In the genomic region with DNA sequence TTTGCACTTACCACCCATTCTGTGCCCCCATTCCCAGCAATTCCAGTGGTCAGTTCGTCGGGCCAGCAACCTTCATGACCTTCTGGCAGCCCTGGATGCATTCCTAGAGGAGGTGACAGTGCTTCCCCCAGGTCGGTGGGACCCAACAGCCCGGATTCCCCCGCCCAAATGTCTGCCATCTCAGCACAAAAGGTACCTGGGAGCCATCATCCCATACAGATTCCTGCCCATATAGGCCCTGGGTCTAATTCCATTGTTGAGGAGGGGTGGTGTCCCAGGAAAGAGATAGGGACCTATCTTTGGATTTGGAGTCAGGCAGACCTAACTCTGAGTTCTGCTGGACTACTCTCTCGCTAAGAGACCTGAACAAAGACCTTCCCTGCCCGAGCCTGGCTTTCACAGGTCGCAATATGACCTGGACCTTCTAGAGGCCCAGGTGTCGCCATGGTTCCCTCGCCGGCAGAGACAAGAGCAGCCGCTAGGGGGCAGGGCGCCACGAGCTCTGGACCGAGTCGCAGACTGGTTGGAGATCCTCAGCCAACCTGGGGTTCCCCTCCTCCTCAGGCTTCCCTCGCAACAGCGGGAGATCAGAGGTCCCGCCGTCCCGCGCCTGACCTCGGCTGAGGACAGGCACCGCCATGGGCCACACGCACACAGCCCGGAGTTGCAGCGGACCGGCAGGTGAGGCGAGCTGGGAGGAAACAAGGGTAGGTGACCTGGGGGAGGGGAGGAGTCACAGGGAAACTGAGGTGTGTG, we compare ENCODE assay signal across 9 cellular contexts. TPM values are rescaled to one million over a fixed set of nuclear protein-coding genes. Genes with fewer than 3 reads are reported as not detected.
DNase-seq lines count a peak whose midpoint lies in the region; ATAC-seq, FAIRE-seq and TF ChIP-seq lines count a peak whose summit lies in the region.
"Had no signal": no experiment of that assay in that cellular context is flagged by ENCODE, and none has a peak within 500 bp of the region (broad histone marks: within the 10 kb centered on the region; RNA-seq: fewer than 3 reads in every experiment).

No MANE protein-coding gene starts in this region.

- peaks cover 5% of the 10 kb centered on the region for H3K27me3 ChIP-seq in neutrophil
- no peaks in the 10 kb centered on the region for H3K27me3 ChIP-seq in suprapubic skin

- no peaks in the 10 kb centered on the region for H3K36me3 ChIP-seq in neutrophil
- no peaks in the 10 kb centered on the region for H3K36me3 ChIP-seq in suprapubic skin

- DNase-seq in CD14-positive monocyte (ENCODE audit: low spot score) = peak; percentile 79
- peak; percentile 72 for DNase-seq in GM19239 (ENCODE audit: insufficient read length, low spot score)
- peak; percentile 85 for DNase-seq in RPMI8226
- peak; percentile 74 for DNase-seq in activated T-helper 2 cell treated with anti-CD3 and anti-CD28 coated beads, Interferon-gamma antibody, Interleukin-2, Interleukin-4, amounts not matched to agents 10 μg/mL and 5 μg/mL and 100 μg/mL, durations not matched to agents 14 hours and 24 hours and 36 hours (ENCODE audit: low spot score)
- peak; percentile 35 to 79 for DNase-seq in foreskin fibroblast
- peak; percentile 87 to 88 for DNase-seq in suprapubic skin (ENCODE audit: low spot score in 2 of 2)

- H3K4me1 Mint-ChIP-seq in CD14-positive monocyte = peaks cover 5% of the 10 kb centered on the region
- H3K4me1 Mint-ChIP-seq in activated T-helper 2 cell treated with anti-CD3 and anti-CD28 coated beads, Interferon-gamma antibody, Interleukin-2, Interleukin-4, amounts not matched to agents 10 μg/mL and 5 μg/mL and 100 μg/mL, durations not matched to agents 14 hours and 24 hours and 36 hours (ENCODE audit: low read depth) = peaks cover 6% of the 10 kb centered on the region

- 14% methylated on average over 20 of the region's 29 CpGs for WGBS in suprapubic skin

- peaks cover 2 to 9% (median 4%) of the 10 kb centered on the region in 3 donors for H3K27me3 Mint-ChIP-seq in CD14-positive monocyte (ENCODE audit: low read depth in 3 of 3)
- H3K27me3 Mint-ChIP-seq in activated T-helper 2 cell treated with anti-CD3 and anti-CD28 coated beads, Interferon-gamma antibody, Interleukin-2, Interleukin-4, amounts not matched to agents 10 μg/mL and 5 μg/mL and 100 μg/mL, durations not matched to agents 14 hours and 24 hours and 36 hours (ENCODE audit: low read depth) = peaks cover 5% of the 10 kb centered on the region

- peak; percentile 84 for ATAC-seq in HG03439 (IDR thresholded peaks at IDR 0.05; ENCODE audit: unreplicated experiment)

- no peaks in the 10 kb centered on the region for H3K9me3 Mint-ChIP-seq in CD14-positive monocyte
- H3K9me3 Mint-ChIP-seq in activated T-helper 2 cell treated with anti-CD3 and anti-CD28 coated beads, Interferon-gamma antibody, Interleukin-2, Interleukin-4, amounts not matched to agents 10 μg/mL and 5 μg/mL and 100 μg/mL, durations not matched to agents 14 hours and 24 hours and 36 hours = no peaks in the 10 kb centered on the region

- no peaks in the 10 kb centered on the region for H3K36me3 Mint-ChIP-seq in CD14-positive monocyte
- no peaks in the 10 kb centered on the region for H3K36me3 Mint-ChIP-seq in activated T-helper 2 cell treated with anti-CD3 and anti-CD28 coated beads, Interferon-gamma antibody, Interleukin-2, Interleukin-4, amounts not matched to agents 10 μg/mL and 5 μg/mL and 100 μg/mL, durations not matched to agents 14 hours and 24 hours and 36 hours (ENCODE audit: low read depth)

- H3K27ac ChIP-seq in neutrophil (no peak overlapping the region), suprapubic skin (no peak overlapping the region)

- H3K4me3 ChIP-seq in foreskin fibroblast (ENCODE audit: low read depth in 1 of 2, low read length in 2 of 2) = peak overlapping the region; percentile 22 to 37
- no peak overlapping the region for H3K4me3 ChIP-seq in neutrophil (ENCODE audit: low read depth in 1 of 2, low read length in 1 of 2)
- H3K4me3 ChIP-seq in suprapubic skin = peak overlapping the region; percentile 39

- H3K9me3 ChIP-seq in neutrophil (no peaks in the 10 kb centered on the region), suprapubic skin (no peaks in the 10 kb centered on the region)

- TF ChIP-seq CTCF in CD14-positive monocyte (IDR thresholded peaks at IDR 0.05) (peak; percentile 98), foreskin fibroblast (IDR thresholded peaks at IDR 0.05; ENCODE audit: low read depth, low read length) (peak; percentile 90), neutrophil (IDR thresholded peaks at IDR 0.05) (peak; percentile 91), suprapubic skin (IDR thresholded peaks at IDR 0.05) (peak; percentile 73 to 93)

- intact Hi-C loops in CD14-positive monocyte (cut with micrococcal nuclease) = loop anchor here in 1 of 2 donors (10.0 kb wide), 1 partner anchor 352 kb away; no protein-coding TSS in a partner anchor
- intact Hi-C loops in activated T-helper 2 cell treated with anti-CD3 and anti-CD28 coated beads, Interferon-gamma antibody, Interleukin-2, Interleukin-4, amounts not matched to agents 10 μg/mL and 5 μg/mL and 100 μg/mL, durations not matched to agents 14 hours and 24 hours and 36 hours (cut with micrococcal nuclease) = loop anchor here (5.0 kb wide), 2 partner anchors 274 to 349 kb away; partner anchors contain the start of gene TMCO6

- H3K4me3 Mint-ChIP-seq in CD14-positive monocyte = peak overlapping the region; percentile 41 to 79
- peak overlapping the region; percentile 67 for H3K4me3 Mint-ChIP-seq in activated T-helper 2 cell treated with anti-CD3 and anti-CD28 coated beads, Interferon-gamma antibody, Interleukin-2, Interleukin-4, amounts not matched to agents 10 μg/mL and 5 μg/mL and 100 μg/mL, durations not matched to agents 14 hours and 24 hours and 36 hours (ENCODE audit: low read depth)

- H3K27ac Mint-ChIP-seq in CD14-positive monocyte = peak overlapping the region in 2 of 7 donors; percentile 40 to 63
- H3K27ac Mint-ChIP-seq in activated T-helper 2 cell treated with anti-CD3 and anti-CD28 coated beads, Interferon-gamma antibody, Interleukin-2, Interleukin-4, amounts not matched to agents 10 μg/mL and 5 μg/mL and 100 μg/mL, durations not matched to agents 14 hours and 24 hours and 36 hours = peak overlapping the region; percentile 24

- no peak for TF ChIP-seq EP300 in suprapubic skin (IDR thresholded peaks at IDR 0.05)

- peaks cover 4 to 7% of the 10 kb centered on the region in 2 experiments for H3K4me1 ChIP-seq in neutrophil (ENCODE audit: control insufficient read depth in 1 of 2, insufficient read depth in 1 of 2, low read depth in 1 of 2, low read length in 1 of 2)
- peaks cover 13% of the 10 kb centered on the region for H3K4me1 ChIP-seq in suprapubic skin

- FAIRE-seq in GM19239 (lab: Jason Lieb, UNC) = peak; percentile 81
- FAIRE-seq: colon had no signal

- TF ChIP-seq POLR2A in suprapubic skin (IDR thresholded peaks at IDR 0.05) = no peak

RNA-seq across cellular contexts. Expression of gene SLC4A9, which starts 3.1 kb away (rescaled TPM):
- polyA plus RNA-seq in CD14-positive monocyte = not detected
- 0.18 TPM in 1 of 2 replicates, not detected in the other for total RNA-seq in activated T-helper 2 cell treated with anti-CD3 and anti-CD28 coated beads, Interferon-gamma antibody, Interleukin-2, Interleukin-4, amounts not matched to agents 10 μg/mL and 5 μg/mL and 100 μg/mL, durations not matched to agents 14 hours and 24 hours and 36 hours
- total RNA-seq in suprapubic skin = under 1 TPM in 1 of 4 donors, not detected in 3; 0.56 TPM

RNA-seq across cellular contexts. Expression of gene HBEGF, which starts 16.6 kb away (rescaled TPM):
- 10 to 100 TPM; 25.2 to 31.6 TPM for polyA plus RNA-seq in CD14-positive monocyte
- 15.7 and 17.1 TPM in 2 replicates for total RNA-seq in activated T-helper 2 cell treated with anti-CD3 and anti-CD28 coated beads, Interferon-gamma antibody, Interleukin-2, Interleukin-4, amounts not matched to agents 10 μg/mL and 5 μg/mL and 100 μg/mL, durations not matched to agents 14 hours and 24 hours and 36 hours
- total RNA-seq in suprapubic skin = 100 to 1,000 TPM in 1 of 4 donors, 10 to 100 TPM in 3; 19.6 to 189 (median 74.8) TPM

RNA-seq across cellular contexts. Expression of gene ANKHD1, which starts 38.6 kb away (rescaled TPM):
- 10 to 100 TPM; 29.0 to 43.6 TPM for polyA plus RNA-seq in CD14-positive monocyte
- total RNA-seq in activated T-helper 2 cell treated with anti-CD3 and anti-CD28 coated beads, Interferon-gamma antibody, Interleukin-2, Interleukin-4, amounts not matched to agents 10 μg/mL and 5 μg/mL and 100 μg/mL, durations not matched to agents 14 hours and 24 hours and 36 hours = 119 and 120 TPM in 2 replicates
- 100 to 1,000 TPM; 148 to 362 (median 168) TPM for total RNA-seq in suprapubic skin

Comparison
In these comparisons a context has a peak if more than half of its experiments do, and no peak if none do; other contexts are left out.
1. H3K4me3 ChIP-seq: peak in foreskin fibroblast (2 of 2) and suprapubic skin (single experiment); none in neutrophil (0 of 2).
2. Peak in every context shown above with its lines, with median percentiles within 50 percentile points of each other: DNase-seq and CTCF ChIP-seq.